ENCODE assay signal across 23 cellular contexts in the genomic region with DNA sequence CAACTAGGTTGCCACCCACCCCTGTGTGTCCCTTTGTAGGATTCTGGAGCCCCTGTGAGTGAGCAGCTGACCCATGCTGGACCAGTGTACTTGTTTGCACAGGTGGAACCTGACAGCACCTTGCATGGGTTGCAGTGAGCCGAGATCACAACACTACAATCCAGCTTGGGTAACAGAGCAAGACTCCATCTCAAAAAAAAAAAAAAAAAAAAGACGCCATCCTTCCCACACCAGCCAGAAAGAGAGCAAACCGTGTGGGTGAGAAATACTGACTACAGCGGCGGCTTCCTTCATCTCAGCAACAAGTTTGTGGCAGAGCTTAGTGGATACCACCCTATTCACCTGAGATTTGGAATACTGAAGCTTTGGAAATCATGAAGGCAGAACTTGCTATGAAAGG. TPM values are rescaled to one million over a fixed set of nuclear protein-coding genes. Genes with fewer than 3 reads are reported as not detected.
DNase-seq lines count a peak whose midpoint lies in the region; ATAC-seq and TF ChIP-seq lines count a peak whose summit lies in the region.
"Had no signal": no experiment of that assay in that cellular context is flagged by ENCODE, and none has a peak within 500 bp of the region (broad histone marks: within the 10 kb centered on the region; RNA-seq: fewer than 3 reads in every experiment).

No MANE protein-coding gene starts in this region.

- H3K4me2 ChIP-seq in smooth muscle cell: no peak overlapping the region
- H3K4me2 ChIP-seq: BLaER1, hepatocyte had no signal

- DNase-seq in activated naive CD8-positive, alpha-beta T cell treated with anti-CD3 and anti-CD28 coated beads, Interleukin-2, amount 50 U/mL, for 24 hours: no peak
- no peak for DNase-seq in activated naive CD8-positive, alpha-beta T cell treated with anti-CD3 and anti-CD28 coated beads for 36 hours
- no peak for DNase-seq in activated CD8-positive, alpha-beta T cell treated with anti-CD3 and anti-CD28 coated beads for 36 hours
- DNase-seq in upper lobe of left lung (no peak), smooth muscle cell (lab: John Stamatoyannopoulos, UW; ENCODE audit: unreplicated experiment) (no peak), hypothalamus (lab: John Stamatoyannopoulos, UW) (no peak), left lung (no peak)
- DNase-seq: NCI-H1436 treated with DMSO at 0.1 percent for 48 hours had no signal

- H3K4me3 ChIP-seq in upper lobe of left lung (no peak overlapping the region), smooth muscle cell (no peak overlapping the region), left lung (no peak overlapping the region)
- H3K4me3 ChIP-seq: BLaER1, hepatocyte, MG63, psoas muscle, skin epidermis, vagina had no signal

- H2AFZ ChIP-seq in smooth muscle cell (ENCODE audit: low read depth): no peak overlapping the region
- H2AFZ ChIP-seq: hepatocyte had no signal

- POLR2A ChIA-PET in activated CD8-positive, alpha-beta T cell treated with anti-CD3 and anti-CD28 coated beads for 36 hours (lab: Charles Lee): interaction anchor here (3.1 kb wide), 1 partner anchor 62 kb away, joined by 14 read pairs; the partner anchor contains the start of gene TIMMDC1

- intact Hi-C loops in activated CD8-positive, alpha-beta T cell treated with anti-CD3 and anti-CD28 coated beads for 36 hours (cut with micrococcal nuclease): no loop called here
- intact Hi-C loops in left lung (cut with DNase I): no loop called here

- no peak overlapping the region for H3K27ac ChIP-seq in upper lobe of left lung
- H3K27ac ChIP-seq in smooth muscle cell (ENCODE audit: low read depth): no peak overlapping the region
- no peak overlapping the region for H3K27ac ChIP-seq in left lung
- H3K27ac ChIP-seq: BLaER1, foreskin keratinocyte, hepatocyte, psoas muscle, vagina had no signal

- no peaks in the 10 kb centered on the region for H3K79me2 ChIP-seq in smooth muscle cell (ENCODE audit: low read depth)
- H3K79me2 ChIP-seq: hepatocyte had no signal

- WGBS in upper lobe of left lung, 2 donors: 79 to 89% methylated on average over 5 of the region's 5 CpGs
- WGBS in smooth muscle cell (ENCODE audit: low lambda C conversion rate): 96% methylated on average over 4 of the region's 5 CpGs

- peak overlapping the region; percentile 30 for H3K4me3 Mint-ChIP-seq in activated naive CD8-positive, alpha-beta T cell treated with anti-CD3 and anti-CD28 coated beads, Interleukin-2, amount 50 U/mL, for 24 hours
- no peak overlapping the region for H3K4me3 Mint-ChIP-seq in activated naive CD8-positive, alpha-beta T cell treated with anti-CD3 and anti-CD28 coated beads for 36 hours
- peak overlapping the region; percentile 1 for H3K4me3 Mint-ChIP-seq in activated CD8-positive, alpha-beta T cell treated with anti-CD3 and anti-CD28 coated beads for 36 hours
- H3K4me3 Mint-ChIP-seq: H9 had no signal

- no peak for TF ChIP-seq POLR2A in upper lobe of left lung (IDR thresholded peaks at IDR 0.05)

- no peaks in the 10 kb centered on the region for H3K9me3 Mint-ChIP-seq in activated naive CD8-positive, alpha-beta T cell treated with anti-CD3 and anti-CD28 coated beads, Interleukin-2, amount 50 U/mL, for 24 hours
- peaks cover 4% of the 10 kb centered on the region for H3K9me3 Mint-ChIP-seq in activated naive CD8-positive, alpha-beta T cell treated with anti-CD3 and anti-CD28 coated beads for 36 hours
- no peaks in the 10 kb centered on the region for H3K9me3 Mint-ChIP-seq in activated CD8-positive, alpha-beta T cell treated with anti-CD3 and anti-CD28 coated beads for 36 hours
- H3K9me3 Mint-ChIP-seq: activated CD4-positive, alpha-beta T cell treated with anti-CD3 and anti-CD28 coated beads, Interleukin-2, amount 10 ng/mL, durations not matched to agents 7 days and 5 days; activated naive CD4-positive, alpha-beta T cell treated with anti-CD3 and anti-CD28 coated beads, Interleukin-2, amount 10 ng/mL, durations not matched to agents 7 days and 5 days; central memory CD8-positive, alpha-beta T cell; H9 had no signal

- H3K9me3 ChIP-seq in upper lobe of left lung (no peaks in the 10 kb centered on the region), smooth muscle cell (replicated peaks; ENCODE audit: low read depth) (no peaks in the 10 kb centered on the region), left lung (peaks cover 0 to 2% of the 10 kb centered on the region in 2 donors)
- H3K9me3 ChIP-seq: MG63, psoas muscle, vagina had no signal

- CTCF ChIA-PET in activated CD8-positive, alpha-beta T cell treated with anti-CD3 and anti-CD28 coated beads for 36 hours (lab: Charles Lee): interaction anchor here (0.7 to 1.5 kb wide), 2 partner anchors 9 to 26 kb away, joined by 4 read pairs; no protein-coding TSS in a partner anchor

- TF ChIP-seq CTCF in activated CD8-positive, alpha-beta T cell treated with anti-CD3 and anti-CD28 coated beads for 36 hours (IDR thresholded peaks at IDR 0.05): no peak
- TF ChIP-seq CTCF in upper lobe of left lung (IDR thresholded peaks at IDR 0.05): no peak
- TF ChIP-seq CTCF in smooth muscle cell (IDR thresholded peaks at IDR 0.05; ENCODE audit: borderline replicate concordance, insufficient read depth, poor library complexity, severe bottlenecking): no peak
- TF ChIP-seq CTCF in left lung (IDR thresholded peaks at IDR 0.05): no peak

- H3K36me3 Mint-ChIP-seq in activated naive CD8-positive, alpha-beta T cell treated with anti-CD3 and anti-CD28 coated beads, Interleukin-2, amount 50 U/mL, for 24 hours (ENCODE audit: low read depth): peaks cover 11% of the 10 kb centered on the region
- H3K36me3 Mint-ChIP-seq in activated naive CD8-positive, alpha-beta T cell treated with anti-CD3 and anti-CD28 coated beads for 36 hours: peaks cover 12% of the 10 kb centered on the region
- H3K36me3 Mint-ChIP-seq in activated CD8-positive, alpha-beta T cell treated with anti-CD3 and anti-CD28 coated beads for 36 hours (ENCODE audit: low read depth): peaks cover 16% of the 10 kb centered on the region

- H3K4me1 ChIP-seq in upper lobe of left lung: peaks cover 0 to 11% (median 5%) of the 10 kb centered on the region in 4 donors
- no peaks in the 10 kb centered on the region for H3K4me1 ChIP-seq in smooth muscle cell (ENCODE audit: low read depth)
- H3K4me1 ChIP-seq in left lung: peaks cover 0 to 16% of the 10 kb centered on the region in 2 donors
- H3K4me1 ChIP-seq: foreskin keratinocyte, psoas muscle, vagina had no signal

- ATAC-seq in activated naive CD8-positive, alpha-beta T cell treated with anti-CD3 and anti-CD28 coated beads, Interleukin-2, amount 50 U/mL, for 24 hours: no peak
- ATAC-seq in HG03442 (IDR thresholded peaks at IDR 0.05; ENCODE audit: unreplicated experiment) (peak; percentile 0), upper lobe of left lung (ENCODE audit: low FRiP score in 2 of 2) (peak; percentile 5 to 19), left lung (no peak)
- no peak for ATAC-seq in activated CD8-positive, alpha-beta T cell treated with anti-CD3 and anti-CD28 coated beads for 36 hours

- no peak overlapping the region for H3K27ac Mint-ChIP-seq in activated naive CD8-positive, alpha-beta T cell treated with anti-CD3 and anti-CD28 coated beads, Interleukin-2, amount 50 U/mL, for 24 hours
- H3K27ac Mint-ChIP-seq in activated naive CD8-positive, alpha-beta T cell treated with anti-CD3 and anti-CD28 coated beads for 36 hours: no peak overlapping the region
- H3K27ac Mint-ChIP-seq in activated CD8-positive, alpha-beta T cell treated with anti-CD3 and anti-CD28 coated beads for 36 hours: peak overlapping the region; percentile 11
- H3K27ac Mint-ChIP-seq: H9 had no signal

- H3K27me3 ChIP-seq in upper lobe of left lung: no peaks in the 10 kb centered on the region
- H3K27me3 ChIP-seq in smooth muscle cell (ENCODE audit: low read depth): no peaks in the 10 kb centered on the region
- no peaks in the 10 kb centered on the region for H3K27me3 ChIP-seq in left lung
- H3K27me3 ChIP-seq: BLaER1, hepatocyte, MG63, vagina had no signal

- H3K4me1 Mint-ChIP-seq in activated naive CD8-positive, alpha-beta T cell treated with anti-CD3 and anti-CD28 coated beads, Interleukin-2, amount 50 U/mL, for 24 hours: peaks cover 63% of the 10 kb centered on the region
- H3K4me1 Mint-ChIP-seq in activated naive CD8-positive, alpha-beta T cell treated with anti-CD3 and anti-CD28 coated beads for 36 hours: peaks cover 50% of the 10 kb centered on the region
- peaks cover 39% of the 10 kb centered on the region for H3K4me1 Mint-ChIP-seq in activated CD8-positive, alpha-beta T cell treated with anti-CD3 and anti-CD28 coated beads for 36 hours (ENCODE audit: low read depth)

- no peak overlapping the region for H3K9ac ChIP-seq in smooth muscle cell (ENCODE audit: low read depth)
- H3K9ac ChIP-seq: BLaER1 had no signal

- TF ChIP-seq EP300 in upper lobe of left lung (IDR thresholded peaks at IDR 0.05): no peak

- H3K36me3 ChIP-seq in upper lobe of left lung: no peaks in the 10 kb centered on the region
- no peaks in the 10 kb centered on the region for H3K36me3 ChIP-seq in smooth muscle cell (ENCODE audit: low read depth)
- H3K36me3 ChIP-seq in left lung: no peaks in the 10 kb centered on the region
- H3K36me3 ChIP-seq: BLaER1, MG63, vagina had no signal

- peaks cover 6% of the 10 kb centered on the region for H3K27me3 Mint-ChIP-seq in activated naive CD8-positive, alpha-beta T cell treated with anti-CD3 and anti-CD28 coated beads, Interleukin-2, amount 50 U/mL, for 24 hours
- H3K27me3 Mint-ChIP-seq in activated naive CD8-positive, alpha-beta T cell treated with anti-CD3 and anti-CD28 coated beads for 36 hours: peaks cover 8% of the 10 kb centered on the region
- no peaks in the 10 kb centered on the region for H3K27me3 Mint-ChIP-seq in activated CD8-positive, alpha-beta T cell treated with anti-CD3 and anti-CD28 coated beads for 36 hours
- H3K27me3 Mint-ChIP-seq: activated CD4-positive, alpha-beta T cell treated with anti-CD3 and anti-CD28 coated beads, Interleukin-2, amount 10 ng/mL, durations not matched to agents 7 days and 5 days; central memory CD8-positive, alpha-beta T cell had no signal

- H4K20me1 ChIP-seq in smooth muscle cell (ENCODE audit: low read depth): no peaks in the 10 kb centered on the region
- H4K20me1 ChIP-seq: BLaER1 had no signal

- no peaks in the 10 kb centered on the region for H3F3A ChIP-seq in smooth muscle cell (ENCODE audit: low read depth)

RNA-seq across cellular contexts. Expression of gene CD80, which starts 0.7 kb away (rescaled TPM):
- 1 to 10 TPM; 4.2 to 4.7 TPM for total RNA-seq in activated naive CD8-positive, alpha-beta T cell treated with anti-CD3 and anti-CD28 coated beads for 36 hours
- total RNA-seq in activated CD8-positive, alpha-beta T cell treated with anti-CD3 and anti-CD28 coated beads for 36 hours: 10 to 100 TPM in 1 of 2 experiments, 1 to 10 TPM in 1; 7.1 to 10.2 TPM
- total RNA-seq in upper lobe of left lung (10 to 100 TPM in 2 of 6 donors, 1 to 10 TPM in 4; 5.8 to 26.4 (median 8.7) TPM), smooth muscle cell (0.04 TPM in 1 of 2 replicates, not detected in the other), left lung (1 to 10 TPM; 3.7 to 5.4 TPM)
- not detected in 2 replicates for polyA plus RNA-seq in smooth muscle cell
- total RNA-seq: A673, foreskin keratinocyte, H9, lower leg skin, Right ventricle myocardium inferior, vagina had no signal
- polyA plus RNA-seq: foreskin keratinocyte, hepatocyte had no signal

RNA-seq across cellular contexts. Expression of gene ADPRH, which starts 19.1 kb away (rescaled TPM):
- total RNA-seq in activated naive CD8-positive, alpha-beta T cell treated with anti-CD3 and anti-CD28 coated beads for 36 hours: 1 to 10 TPM; 5.8 to 6.0 TPM
- total RNA-seq in activated CD8-positive, alpha-beta T cell treated with anti-CD3 and anti-CD28 coated beads for 36 hours: 1 to 10 TPM; 5.7 to 5.9 TPM
- total RNA-seq in upper lobe of left lung: 10 to 100 TPM; 18.9 to 33.8 (median 25.1) TPM
- 1.3 and 3.3 TPM in 2 replicates for total RNA-seq in smooth muscle cell
- 2.2 and 2.9 TPM in 2 replicates for polyA plus RNA-seq in smooth muscle cell
- 10 to 100 TPM; 18.7 to 24.0 TPM for total RNA-seq in left lung

RNA-seq across cellular contexts. Expression of gene PLA1A, which starts 37.5 kb away (rescaled TPM):
- total RNA-seq in activated naive CD8-positive, alpha-beta T cell treated with anti-CD3 and anti-CD28 coated beads for 36 hours: not detected
- not detected for total RNA-seq in activated CD8-positive, alpha-beta T cell treated with anti-CD3 and anti-CD28 coated beads for 36 hours
- total RNA-seq in upper lobe of left lung (10 to 100 TPM in 4 of 6 donors, 1 to 10 TPM in 2; 1.0 to 27.8 (median 14.6) TPM), smooth muscle cell (not detected in 2 replicates), left lung (10 to 100 TPM; 10.6 to 14.5 TPM)
- not detected in 2 replicates for polyA plus RNA-seq in smooth muscle cell
- total RNA-seq: A673; activated CD4-positive, alpha-beta T cell treated with anti-CD3 and anti-CD28 coated beads, Interleukin-2, amount 10 ng/mL, durations not matched to agents 7 days and 5 days; foreskin keratinocyte; H9 had no signal
- polyA plus RNA-seq: foreskin keratinocyte had no signal

Comparison
In these comparisons a context has a peak if more than half of its experiments do, and no peak if none do; other contexts are left out.
1. ATAC-seq: peak in HG03442 (single experiment) and upper lobe of left lung (2 of 2); none in activated naive CD8-positive, alpha-beta T cell treated with anti-CD3 and anti-CD28 coated beads, Interleukin-2, amount 50 U/mL, for 24 hours (single experiment), activated CD8-positive, alpha-beta T cell treated with anti-CD3 and anti-CD28 coated beads for 36 hours (single experiment) and left lung (single experiment).